ENCODE assay signal across 18 cellular contexts in genomic region chr12:106305376-106305775, GRCh38. TPM values are rescaled to one million over a fixed set of nuclear protein-coding genes. Genes with fewer than 3 reads are reported as not detected.
DNase-seq lines count a peak whose midpoint lies in the region; ATAC-seq and TF ChIP-seq lines count a peak whose summit lies in the region.
"Had no signal": no experiment of that assay in that cellular context is flagged by ENCODE, and none has a peak within 500 bp of the region (broad histone marks: within the 10 kb centered on the region; RNA-seq: fewer than 3 reads in every experiment).

No MANE protein-coding gene starts in this region.

- H3K9me3 Mint-ChIP-seq in activated naive CD8-positive, alpha-beta T cell (ENCODE audit: low read depth): no peaks in the 10 kb centered on the region
- H3K9me3 Mint-ChIP-seq in activated CD8-positive, alpha-beta memory T cell treated with anti-CD3 and anti-CD28 coated beads, Interleukin-2, amount 10 ng/mL, durations not matched to agents 7 days and 5 days (ENCODE audit: low read depth): no peaks in the 10 kb centered on the region

- peak in 1 of 8 donors; percentile 3 for ATAC-seq in heart right ventricle
- no peak for ATAC-seq in left ventricle myocardium superior
- no peak for ATAC-seq in HG02759 (IDR thresholded peaks at IDR 0.05; ENCODE audit: unreplicated experiment)
- no peak for ATAC-seq in GM19035 (IDR thresholded peaks at IDR 0.05; ENCODE audit: unreplicated experiment)
- no peak for ATAC-seq in activated CD8-positive, alpha-beta memory T cell treated with anti-CD3 and anti-CD28 coated beads, Interleukin-2, amount 10 ng/mL, durations not matched to agents 7 days and 5 days
- ATAC-seq: gastroesophageal sphincter, left lobe of liver, pancreas had no signal

- H3K4me3 Mint-ChIP-seq in activated naive CD8-positive, alpha-beta T cell: peak overlapping the region; percentile 52
- no peak overlapping the region for H3K4me3 Mint-ChIP-seq in activated CD8-positive, alpha-beta memory T cell treated with anti-CD3 and anti-CD28 coated beads, Interleukin-2, amount 10 ng/mL, durations not matched to agents 7 days and 5 days

- no peak for DNase-seq in heart right ventricle
- DNase-seq in left ventricle myocardium superior: no peak
- peak in 1 of 49 donors; percentile 10 for DNase-seq in substantia nigra (lab: John Stamatoyannopoulos, UW)
- no peak for DNase-seq in activated CD8-positive, alpha-beta memory T cell treated with anti-CD3 and anti-CD28 coated beads, Interleukin-2, amount 10 ng/mL, durations not matched to agents 7 days and 5 days
- DNase-seq: activated CD4-positive, alpha-beta T cell treated with anti-CD3 and anti-CD28 coated beads, Interleukin-2, amount 50 U/mL, for 1 hour; BE2C; GDM1; KG1; NCI-H2029; pancreas; stimulated activated CD4-positive, alpha-beta T cell treated with anti-CD3 and anti-CD28 coated beads, Interleukin-1b, Interleukin-23, amount 100 ng/mL, for 48 hours; stimulated activated naive CD4-positive, alpha-beta T cell treated with Interleukin-2 at 50 U/mL for 16 hours had no signal

- CTCF ChIA-PET in activated CD8-positive, alpha-beta memory T cell treated with anti-CD3 and anti-CD28 coated beads, Interleukin-2, amount 10 ng/mL, durations not matched to agents 7 days and 5 days (lab: Charles Lee): no interaction called here

- H3K27me3 ChIP-seq in heart right ventricle: no peaks in the 10 kb centered on the region
- no peaks in the 10 kb centered on the region for H3K27me3 ChIP-seq in layer of hippocampus (ENCODE audit: control insufficient read depth, insufficient read depth, low read length)
- H3K27me3 ChIP-seq: gastroesophageal sphincter, pancreas had no signal

- peak overlapping the region; percentile 100 for H3K27ac Mint-ChIP-seq in activated naive CD8-positive, alpha-beta T cell
- H3K27ac Mint-ChIP-seq in activated CD8-positive, alpha-beta memory T cell treated with anti-CD3 and anti-CD28 coated beads, Interleukin-2, amount 10 ng/mL, durations not matched to agents 7 days and 5 days: no peak overlapping the region

- WGBS in heart right ventricle, 2 donors: 71 to 72% methylated on average over 5 of the region's 5 CpGs

- H3K4me3 ChIP-seq in heart right ventricle: peak overlapping the region in 5 of 10 donors; percentile 7 to 81 (median 21)
- H3K4me3 ChIP-seq: pancreas had no signal

- H3K36me3 Mint-ChIP-seq in activated naive CD8-positive, alpha-beta T cell: no peaks in the 10 kb centered on the region
- H3K36me3 Mint-ChIP-seq in activated CD8-positive, alpha-beta memory T cell treated with anti-CD3 and anti-CD28 coated beads, Interleukin-2, amount 10 ng/mL, durations not matched to agents 7 days and 5 days: no peaks in the 10 kb centered on the region

- intact Hi-C loops in heart right ventricle (cut with DNase I): loop anchor here in 5 of 10 donors (5.0 to 10.0 kb wide), 3 partner anchors 37 to 61 kb away; partner anchors contain the start of genes CKAP4 (in 1 of the 5) and POLR3B (in 1 of the 5)
- intact Hi-C loops in left ventricle myocardium superior (cut with micrococcal nuclease): no loop called here

- no peak for TF ChIP-seq CTCF in heart right ventricle (IDR thresholded peaks at IDR 0.05)

- no peaks in the 10 kb centered on the region for H3K9me3 ChIP-seq in heart right ventricle
- H3K9me3 ChIP-seq: gastroesophageal sphincter, pancreas had no signal

- peak overlapping the region in 9 of 10 donors; percentile 9 to 98 (median 96) for H3K27ac ChIP-seq in heart right ventricle
- H3K27ac ChIP-seq in layer of hippocampus (ENCODE audit: low read depth, low read length): peak overlapping the region; percentile 100
- H3K27ac ChIP-seq in substantia nigra (ENCODE audit: low read depth, low read length, poor library complexity, severe bottlenecking): peak overlapping the region; percentile 99
- H3K27ac ChIP-seq: pancreas had no signal

- H3K36me3 ChIP-seq in heart right ventricle: peaks cover 0 to 29% (median 0%) of the 10 kb centered on the region in 9 donors
- H3K36me3 ChIP-seq: BE2C, gastroesophageal sphincter, pancreas had no signal

- H3K27me3 Mint-ChIP-seq in activated naive CD8-positive, alpha-beta T cell: no peaks in the 10 kb centered on the region
- H3K27me3 Mint-ChIP-seq in activated CD8-positive, alpha-beta memory T cell treated with anti-CD3 and anti-CD28 coated beads, Interleukin-2, amount 10 ng/mL, durations not matched to agents 7 days and 5 days: no peaks in the 10 kb centered on the region

- peaks cover 7 to 88% (median 80%) of the 10 kb centered on the region in 9 donors for H3K4me1 ChIP-seq in heart right ventricle

- H3K4me1 Mint-ChIP-seq in activated naive CD8-positive, alpha-beta T cell (ENCODE audit: low read depth): peaks cover 80% of the 10 kb centered on the region
- H3K4me1 Mint-ChIP-seq in activated CD8-positive, alpha-beta memory T cell treated with anti-CD3 and anti-CD28 coated beads, Interleukin-2, amount 10 ng/mL, durations not matched to agents 7 days and 5 days: peaks cover 21% of the 10 kb centered on the region

RNA-seq across cellular contexts. Expression of gene TCP11L2, which starts 2.8 kb away (rescaled TPM):
- total RNA-seq in heart right ventricle: 100 to 1,000 TPM in 9 of 10 donors, 10 to 100 TPM in 1; 77.6 to 168 (median 120) TPM
- 10 to 100 TPM in 1 of 2 donors, 1 to 10 TPM in 1; 4.9 to 15.4 TPM for polyA plus RNA-seq in heart right ventricle
- total RNA-seq in left ventricle myocardium superior: 104 TPM
- 1 to 10 TPM; 6.4 to 6.8 TPM for total RNA-seq in activated CD8-positive, alpha-beta memory T cell treated with anti-CD3 and anti-CD28 coated beads, Interleukin-2, amount 10 ng/mL, durations not matched to agents 7 days and 5 days

RNA-seq across cellular contexts. Expression of gene POLR3B, which starts 52.2 kb away (rescaled TPM):
- total RNA-seq in heart right ventricle (10 to 100 TPM in 4 of 10 donors, 1 to 10 TPM in 6; 7.4 to 12.0 (median 9.6) TPM), left ventricle myocardium superior (7.5 TPM)
- 1 to 10 TPM; 2.0 to 5.0 TPM for polyA plus RNA-seq in heart right ventricle
- 1 to 10 TPM; 3.7 to 6.3 TPM for total RNA-seq in activated CD8-positive, alpha-beta memory T cell treated with anti-CD3 and anti-CD28 coated beads, Interleukin-2, amount 10 ng/mL, durations not matched to agents 7 days and 5 days

RNA-seq across cellular contexts. Expression of gene CKAP4, which starts 57.6 kb away (rescaled TPM):
- total RNA-seq in heart right ventricle: 10 to 100 TPM; 38.5 to 63.2 (median 47.9) TPM
- polyA plus RNA-seq in heart right ventricle: 10 to 100 TPM; 12.9 to 40.1 TPM
- 37.5 TPM for total RNA-seq in left ventricle myocardium superior
- 1 to 10 TPM; 1.1 to 3.7 TPM for total RNA-seq in activated CD8-positive, alpha-beta memory T cell treated with anti-CD3 and anti-CD28 coated beads, Interleukin-2, amount 10 ng/mL, durations not matched to agents 7 days and 5 days

Comparison
In these comparisons a context has a peak if more than half of its experiments do, and no peak if none do; other contexts are left out.
1. RNA of gene TCP11L2, which starts 2.8 kb away (total RNA-seq): 77.6 to 168 TPM in heart right ventricle and 104 TPM in left ventricle myocardium superior (single experiment); 6.4 to 6.8 TPM in activated CD8-positive, alpha-beta memory T cell treated with anti-CD3 and anti-CD28 coated beads, Interleukin-2, amount 10 ng/mL, durations not matched to agents 7 days and 5 days; every median in the first group is over 10 times any median in the second.
2. Peak in every context shown above with its lines, with median percentiles within 50 percentile points of each other: H3K27ac ChIP-seq.